In genomic region chr10:12707461-12708185, GRCh38 we compare ENCODE assay signal across 8 cellular contexts.
A peak's percentile ranks its signal among the peaks of the same experiment; 100 is the strongest.
DNase-seq lines count a peak whose midpoint lies in the region; ATAC-seq and TF ChIP-seq lines count a peak whose summit lies in the region.

No MANE protein-coding gene starts in this region.

- H3K27ac ChIP-seq in gastroesophageal sphincter (peak overlapping the region; percentile 81 to 95 (median 86)), psoas muscle (no peak overlapping the region)

- ATAC-seq in activated CD8-positive, alpha-beta T cell treated with anti-CD3 and anti-CD28 coated beads, Interleukin-2, amount 10 ng/mL, durations not matched to agents 7 days and 5 days = no peak
- ATAC-seq in gastroesophageal sphincter (peak; percentile 78), psoas muscle (peak in 2 of 4 donors; percentile 34 to 37), GM19395 (IDR thresholded peaks at IDR 0.05; ENCODE audit: unreplicated experiment) (no peak), HG02763 (IDR thresholded peaks at IDR 0.05; ENCODE audit: unreplicated experiment) (no peak)

- H3K4me1 Mint-ChIP-seq in activated CD8-positive, alpha-beta T cell treated with anti-CD3 and anti-CD28 coated beads, Interleukin-2, amount 10 ng/mL, durations not matched to agents 7 days and 5 days (ENCODE audit: low read depth) = peaks cover 31% of the 10 kb centered on the region

- POLR2A ChIA-PET in activated CD8-positive, alpha-beta T cell treated with anti-CD3 and anti-CD28 coated beads, Interleukin-2, amount 10 ng/mL, durations not matched to agents 7 days and 5 days (lab: Charles Lee) = interaction anchor here (0.6 kb wide), 1 partner anchor 12 kb away, joined by 3 read pairs; no protein-coding TSS in a partner anchor

- no peak for TF ChIP-seq EP300 in gastroesophageal sphincter (IDR thresholded peaks at IDR 0.05)

- H3K27me3 ChIP-seq in gastroesophageal sphincter (no peaks in the 10 kb centered on the region), psoas muscle (ENCODE audit: insufficient read depth in 3 of 3, low read length in 2 of 3) (no peaks in the 10 kb centered on the region)

- H3K36me3 ChIP-seq in gastroesophageal sphincter (no peaks in the 10 kb centered on the region), psoas muscle (ENCODE audit: insufficient read depth in 1 of 2, low read depth in 1 of 2) (no peaks in the 10 kb centered on the region)

- H3K4me1 ChIP-seq in gastroesophageal sphincter (peaks cover 41 to 86% (median 50%) of the 10 kb centered on the region in 3 donors), psoas muscle (no peaks in the 10 kb centered on the region)

- no peak overlapping the region for H3K27ac Mint-ChIP-seq in activated CD8-positive, alpha-beta T cell treated with anti-CD3 and anti-CD28 coated beads, Interleukin-2, amount 10 ng/mL, durations not matched to agents 7 days and 5 days

- peak in 2 of 3 experiments; percentile 25 to 64 for DNase-seq in NCI-H1417 (lab: John Stamatoyannopoulos, UW)
- DNase-seq in NCI-H1417 treated with DMSO at 0.1 percent for 48 hours (lab: John Stamatoyannopoulos, UW) = no peak
- peak; percentile 29 for DNase-seq in activated CD8-positive, alpha-beta T cell treated with anti-CD3 and anti-CD28 coated beads, Interleukin-2, amount 10 ng/mL, durations not matched to agents 7 days and 5 days
- no peak for DNase-seq in psoas muscle

- H3K9me3 ChIP-seq in gastroesophageal sphincter (no peaks in the 10 kb centered on the region), psoas muscle (no peaks in the 10 kb centered on the region)

- no peaks in the 10 kb centered on the region for H3K9me3 Mint-ChIP-seq in activated CD8-positive, alpha-beta T cell treated with anti-CD3 and anti-CD28 coated beads, Interleukin-2, amount 10 ng/mL, durations not matched to agents 7 days and 5 days (ENCODE audit: insufficient read depth)

- H3K36me3 Mint-ChIP-seq in activated CD8-positive, alpha-beta T cell treated with anti-CD3 and anti-CD28 coated beads, Interleukin-2, amount 10 ng/mL, durations not matched to agents 7 days and 5 days (ENCODE audit: low read depth) = no peaks in the 10 kb centered on the region

- CTCF ChIA-PET in activated CD8-positive, alpha-beta T cell treated with anti-CD3 and anti-CD28 coated beads, Interleukin-2, amount 10 ng/mL, durations not matched to agents 7 days and 5 days (lab: Charles Lee) = interaction anchor here (0.7 to 1.6 kb wide), 11 partner anchors 10 to 769 kb away, joined by 3 to 10 read pairs (median 4); no protein-coding TSS in a partner anchor

- intact Hi-C loops in psoas muscle (cut with DNase I) = loop anchor here in 1 of 2 donors (5.0 kb wide), 1 partner anchor 445 kb away; no protein-coding TSS in a partner anchor

- WGBS in gastroesophageal sphincter (ENCODE audit: low coverage in 1 of 2), 2 donors = 18 to 23% methylated on average over 10 of the region's 10 CpGs
- 57 to 63% (median 58%) methylated on average over 10 of the region's 10 CpGs for WGBS in psoas muscle, 3 donors

- no peaks in the 10 kb centered on the region for H3K27me3 Mint-ChIP-seq in activated CD8-positive, alpha-beta T cell treated with anti-CD3 and anti-CD28 coated beads, Interleukin-2, amount 10 ng/mL, durations not matched to agents 7 days and 5 days (ENCODE audit: low read depth)

- no peak for TF ChIP-seq POLR2A in gastroesophageal sphincter (IDR thresholded peaks at IDR 0.05)

- no peak overlapping the region for H3K4me3 ChIP-seq in gastroesophageal sphincter
- no peak overlapping the region for H3K4me3 ChIP-seq in psoas muscle

- TF ChIP-seq CTCF in LNCAP (IDR thresholded peaks at IDR 0.05) (peak; percentile 63), gastroesophageal sphincter (IDR thresholded peaks at IDR 0.05) (peak; percentile 20 to 68 (median 56)), psoas muscle (IDR thresholded peaks at IDR 0.05) (peak; percentile 26)

- H3K4me3 Mint-ChIP-seq in activated CD8-positive, alpha-beta T cell treated with anti-CD3 and anti-CD28 coated beads, Interleukin-2, amount 10 ng/mL, durations not matched to agents 7 days and 5 days = no peak overlapping the region

Comparison
In these comparisons a context has a peak if more than half of its experiments do, and no peak if none do; other contexts are left out.
1. DNase-seq: peak in NCI-H1417 (2 of 3) and activated CD8-positive, alpha-beta T cell treated with anti-CD3 and anti-CD28 coated beads, Interleukin-2, amount 10 ng/mL, durations not matched to agents 7 days and 5 days (single experiment); none in NCI-H1417 treated with DMSO at 0.1 percent for 48 hours (single experiment) and psoas muscle (0 of 2).
2. Peak in every context shown above with its lines, with median percentiles within 50 percentile points of each other: CTCF ChIP-seq.